8 cellular contexts compared by ENCODE assay signal in the genomic region with DNA sequence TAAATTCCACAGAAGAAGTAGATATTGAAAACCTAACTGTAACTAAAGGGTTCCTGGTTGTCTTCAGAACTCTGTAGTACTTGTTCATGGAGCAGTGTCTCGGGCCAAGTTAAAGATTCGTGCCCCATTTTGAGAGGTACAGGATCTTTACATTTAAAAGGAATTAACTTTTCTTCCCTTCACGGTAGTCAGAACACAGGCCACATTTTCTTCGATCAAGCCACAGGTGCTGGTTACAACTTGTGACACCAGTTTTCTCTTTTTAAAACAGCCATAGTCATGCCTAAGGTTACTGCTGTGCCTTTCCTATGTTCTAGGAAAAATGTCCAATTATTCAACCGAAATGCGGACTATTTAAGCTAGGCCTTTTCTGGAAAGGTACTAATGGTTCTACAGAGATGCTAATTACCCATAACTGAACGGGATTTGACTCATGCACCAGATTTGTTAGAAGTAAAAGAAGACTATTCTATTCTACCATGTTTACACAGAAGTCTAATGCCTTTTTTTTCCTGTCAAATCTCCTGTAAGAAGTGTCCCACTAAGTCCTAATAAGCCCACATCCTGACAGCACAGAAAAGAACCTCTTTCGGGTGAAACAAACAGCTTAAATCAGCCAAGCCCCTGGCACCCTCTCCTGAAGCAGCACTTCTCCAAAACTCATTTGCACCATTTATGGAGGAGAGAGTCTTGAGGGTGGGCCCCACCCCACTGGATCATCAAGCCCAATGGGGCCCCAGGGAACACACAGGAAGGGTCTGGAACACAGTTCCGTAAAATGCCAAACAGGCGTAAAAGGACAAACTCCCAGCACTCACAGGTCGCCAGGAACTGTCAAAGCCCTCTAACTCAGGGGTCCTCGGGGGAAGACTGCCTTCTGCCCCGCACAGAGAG. TPM values are rescaled to one million over a fixed set of nuclear protein-coding genes. Genes with fewer than 3 reads are reported as not detected.
DNase-seq lines count a peak whose midpoint lies in the region; ATAC-seq and TF ChIP-seq lines count a peak whose summit lies in the region.

No MANE protein-coding gene starts in this region.

- H3K36me3 Mint-ChIP-seq in naive B cell: peaks cover 0 to 7% of the 10 kb centered on the region in 2 donors

- peak overlapping the region; percentile 81 to 94 (median 93) for H3K4me3 Mint-ChIP-seq in naive B cell

- TF ChIP-seq CTCF in AG09309 (IDR thresholded peaks at IDR 0.05; ENCODE audit: control insufficient read depth, insufficient read depth, low read depth, low read length, missing control alignments) (no peak), adrenal gland (IDR thresholded peaks at IDR 0.05) (no peak)

- peak overlapping the region in 2 of 6 donors; percentile 63 to 96 for H3K27ac Mint-ChIP-seq in naive B cell

- no peak for TF ChIP-seq POLR2A in adrenal gland (IDR thresholded peaks at IDR 0.05)

- H3K27ac ChIP-seq in HUES48 (ENCODE audit: low read depth, low read length): peak overlapping the region; percentile 43
- peak overlapping the region; percentile 80 for H3K27ac ChIP-seq in cingulate gyrus (ENCODE audit: low read depth, low read length)
- no peak overlapping the region for H3K27ac ChIP-seq in adrenal gland

- H3K4me1 Mint-ChIP-seq in naive B cell: peaks cover 14 to 32% (median 28%) of the 10 kb centered on the region in 3 donors

- H3K27me3 ChIP-seq in HUES48 (ENCODE audit: control insufficient read depth, insufficient read depth, low read length): peaks cover 3% of the 10 kb centered on the region; the same call in 1 of the 2 replicates
- H3K27me3 ChIP-seq in adrenal gland: no peaks in the 10 kb centered on the region

- WGBS in adrenal gland, 4 donors: 55 to 66% (median 56%) methylated on average over 13 of the region's 13 CpGs

- H3K4me3 ChIP-seq in AG09309 (ENCODE audit: control insufficient read depth, low read depth, low read length) (peak overlapping the region; percentile 80), HUES48 (ENCODE audit: low read depth, low read length) (peak overlapping the region; percentile 91), adrenal gland (peak overlapping the region in 2 of 4 donors; percentile 53 to 89)

- H3K9me3 ChIP-seq in HUES48 (ENCODE audit: control insufficient read depth, insufficient read depth, low read length) (no peaks in the 10 kb centered on the region), adrenal gland (replicated peaks in 1 of 3) (no peaks in the 10 kb centered on the region)

- ATAC-seq in naive B cell (ENCODE audit: low read depth in 2 of 2) (no peak), sciatic nerve (no peak), HG02763 (IDR thresholded peaks at IDR 0.05; ENCODE audit: unreplicated experiment) (no peak)

- H3K9me3 Mint-ChIP-seq in naive B cell: no peaks in the 10 kb centered on the region

- intact Hi-C loops in sciatic nerve (cut with DNase I) (loop anchor here (10.0 kb wide), 1 partner anchor 64 kb away; no protein-coding TSS in a partner anchor), adrenal gland (cut with DNase I) (no loop called here)

- H3K4me1 ChIP-seq in HUES48 (ENCODE audit: control insufficient read depth, insufficient read depth, low read length) (peaks cover 76% of the 10 kb centered on the region), adrenal gland (replicated peaks in 1 of 2) (peaks cover 0 to 12% of the 10 kb centered on the region in 2 donors)

- H3K27me3 Mint-ChIP-seq in naive B cell: peaks cover 40 to 54% (median 43%) of the 10 kb centered on the region in 3 donors

- peak overlapping the region; percentile 36 for H3K9ac ChIP-seq in HUES48 (ENCODE audit: low read depth, low read length)

- no peaks in the 10 kb centered on the region for H3K36me3 ChIP-seq in HUES48 (ENCODE audit: control insufficient read depth, insufficient read depth, low read length)
- H3K36me3 ChIP-seq in adrenal gland (replicated peaks in 1 of 2): no peaks in the 10 kb centered on the region

- DNase-seq in AG09309 (ENCODE audit: low read depth) (no peak), naive B cell (no peak), sciatic nerve (ENCODE audit: low spot score) (no peak), adrenal gland (no peak), NCI-H128 (lab: John Stamatoyannopoulos, UW; ENCODE audit: unreplicated experiment) (no peak)

RNA-seq across cellular contexts. Expression of a gene that starts 1.9 kb away (rescaled TPM):
- 10 to 100 TPM in 5 of 6 donors, 1 to 10 TPM in 1; 9.8 to 20.7 (median 12.5) TPM for polyA plus RNA-seq in naive B cell (ENCODE audit: low read depth in 6 of 6)
- 50.8 TPM for total RNA-seq in sciatic nerve
- total RNA-seq in adrenal gland: 10 to 100 TPM in 2 of 8 donors, 1 to 10 TPM in 6; 2.8 to 13.3 (median 5.8) TPM
- 1 to 10 TPM; 2.9 to 7.2 (median 3.2) TPM for polyA plus RNA-seq in adrenal gland

Comparison
In these comparisons a context has a peak if more than half of its experiments do, and no peak if none do; other contexts are left out.
1. H3K27ac ChIP-seq: peak in HUES48 (single experiment) and cingulate gyrus (single experiment); none in adrenal gland (0 of 5).